25 cellular contexts compared by ENCODE assay signal in genomic region chr10:84600947-84601346, GRCh38.
"Had no signal": no experiment of that assay in that cellular context is flagged by ENCODE, and none has a peak within 500 bp of the region (broad histone marks: within the 10 kb centered on the region; RNA-seq: fewer than 3 reads in every experiment).

No MANE protein-coding gene starts in this region.

- H3K4me2 ChIP-seq: neural progenitor cell had no signal

- H2AFZ ChIP-seq: neural progenitor cell, parathyroid adenoma had no signal

- H3K9ac ChIP-seq: neural progenitor cell, parathyroid adenoma had no signal

- ATAC-seq: naive thymus-derived CD4-positive, alpha-beta T cell; natural killer cell; psoas muscle; right lobe of liver; stimulated activated effector memory CD8-positive, alpha-beta T cell treated with anti-CD3 and anti-CD28 coated beads, Interleukin-12 subunit alpha, Interleukin-12 subunit beta, amount 100 ng/mL, for 72 hours; stimulated activated naive B cell treated with anti-CD40 and anti-IgM and Interleukin-4, amounts not matched to agents 10 μg/mL and 1 μg/mL and 100 μg/mL, for 72 hours had no signal

- H3K36me3 ChIP-seq: neural progenitor cell, neutrophil, ovary, right lobe of liver, sigmoid colon, stomach, thoracic aorta, thyroid gland, tibial nerve, upper lobe of left lung, vagina had no signal

- H3K9me3 ChIP-seq: neutrophil, ovary, psoas muscle, right lobe of liver, sigmoid colon, stomach, thoracic aorta, thyroid gland, tibial nerve, upper lobe of left lung, vagina had no signal

- H3K27me3 ChIP-seq: neutrophil, ovary, right lobe of liver, sigmoid colon, thyroid gland, tibial nerve, upper lobe of left lung, vagina had no signal

- H3K4me1 ChIP-seq: parathyroid adenoma, psoas muscle, right lobe of liver, sigmoid colon, stomach, tibial nerve, upper lobe of left lung, vagina had no signal

- H3K27ac ChIP-seq: neural progenitor cell, neutrophil, ovary, parathyroid adenoma, psoas muscle, right lobe of liver, sigmoid colon, stomach, thoracic aorta, thyroid gland, tibial nerve, upper lobe of left lung, vagina had no signal

- DNase-seq: naive thymus-derived CD4-positive, alpha-beta T cell; natural killer cell; nucleus accumbens; ovary; psoas muscle; right cardiac atrium; right lobe of liver; sigmoid colon; small intestine; stimulated activated CD4-positive, alpha-beta T cell treated with anti-CD3 and anti-CD28 coated beads, Interleukin-15, amount 100 ng/mL, for 24 hours; stimulated activated CD4-positive, alpha-beta T cell treated with anti-CD3 and anti-CD28 coated beads, Interleukin-2, amount 100 ng/mL, for 24 hours; stimulated activated CD4-positive, alpha-beta T cell treated with anti-CD3 and anti-CD28 coated beads, Interleukin-2, amount 100 ng/mL, for 48 hours; stimulated activated CD4-positive, alpha-beta T cell treated with anti-CD3 and anti-CD28 coated beads, Interleukin-4, amount 100 ng/mL, for 24 hours; stimulated activated naive B cell treated with anti-CD40 and anti-IgM and Interleukin-4, amounts not matched to agents 10 μg/mL and 1 μg/mL and 100 μg/mL, for 72 hours; stimulated activated naive CD4-positive, alpha-beta T cell treated with Interleukin-2 at 50 U/mL for 16 hours; stomach; thyroid gland; upper lobe of left lung had no signal

- H3K4me3 ChIP-seq: neural progenitor cell, ovary, psoas muscle, right lobe of liver, sigmoid colon, stomach, thoracic aorta, thyroid gland, tibial nerve, upper lobe of left lung, vagina had no signal

- H3K79me2 ChIP-seq: parathyroid adenoma had no signal
